Comparison of ENCODE assay signal across 20 cellular contexts in the genomic region with DNA sequence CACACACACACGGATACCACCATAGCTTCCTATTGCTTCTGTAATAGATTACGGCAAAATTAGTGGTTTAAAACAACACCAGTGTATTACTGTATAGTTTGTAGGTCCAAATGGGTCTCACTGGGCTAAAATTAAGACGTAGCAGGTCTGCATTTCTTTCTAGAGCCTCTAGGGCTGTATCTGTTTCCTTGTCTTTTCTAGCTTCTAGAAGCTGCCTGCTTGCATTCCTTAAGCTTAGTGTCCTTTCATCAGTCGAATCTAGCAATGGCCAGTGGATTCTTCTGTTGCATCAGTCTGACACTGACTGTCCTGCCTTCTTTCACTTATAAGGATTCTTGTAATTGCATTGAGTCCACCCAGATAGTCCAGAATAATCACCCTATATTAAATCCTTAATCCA.
"Had no signal": no experiment of that assay in that cellular context is flagged by ENCODE, and none has a peak within 500 bp of the region (broad histone marks: within the 10 kb centered on the region; RNA-seq: fewer than 3 reads in every experiment).

No MANE protein-coding gene starts in this region.

- DNase-seq: activated B cell treated with CpG ODN at 0.5 μM for 24 hours; activated CD4-positive, alpha-beta T cell treated with anti-CD3 and anti-CD28 coated beads, Interleukin-2, amount 10 ng/mL, durations not matched to agents 24 days and 14 days; activated CD8-positive, alpha-beta memory T cell treated with anti-CD3 and anti-CD28 coated beads, Interleukin-2, amount 50 U/mL, for 48 hours; activated naive CD4-positive, alpha-beta T cell; anterior cingulate cortex; brain microvascular endothelial cell; foreskin fibroblast; glutamatergic neuron; hypothalamus; natural killer cell; occipital lobe; stimulated activated CD4-positive, alpha-beta T cell treated with anti-CD3 and anti-CD28 coated beads, Interleukin-4, amount 100 ng/mL, for 4 hours; stimulated activated CD8-positive, alpha-beta memory T cell treated with anti-CD3 and anti-CD28 coated beads, Interleukin-4, amount 100 ng/mL, for 48 hours; stimulated activated naive CD4-positive, alpha-beta T cell treated with Interleukin-2 at 50 U/mL for 16 hours; substantia nigra; T-helper 2 cell had no signal

- H3K27ac ChIP-seq: brain microvascular endothelial cell, coronary artery, tibial nerve had no signal

- H3K4me1 ChIP-seq: tibial nerve had no signal

- H3K4me3 ChIP-seq: coronary artery, lung, tibial nerve had no signal

- H3K4me1 Mint-ChIP-seq: activated B cell treated with CpG ODN at 0.5 μM for 24 hours; activated CD4-positive, alpha-beta T cell treated with anti-CD3 and anti-CD28 coated beads, Interleukin-2, amount 10 ng/mL, durations not matched to agents 24 days and 14 days; central memory CD8-positive, alpha-beta T cell; natural killer cell had no signal

- H3K27me3 Mint-ChIP-seq: activated B cell treated with CpG ODN at 0.5 μM for 24 hours; activated CD4-positive, alpha-beta T cell treated with anti-CD3 and anti-CD28 coated beads, Interleukin-2, amount 10 ng/mL, durations not matched to agents 24 days and 14 days; central memory CD8-positive, alpha-beta T cell had no signal

- H3K27ac Mint-ChIP-seq: activated B cell treated with CpG ODN at 0.5 μM for 24 hours; activated CD4-positive, alpha-beta T cell treated with anti-CD3 and anti-CD28 coated beads, Interleukin-2, amount 10 ng/mL, durations not matched to agents 24 days and 14 days; natural killer cell had no signal

- H3K36me3 ChIP-seq: brain microvascular endothelial cell, tibial nerve had no signal

- H3K4me3 Mint-ChIP-seq: activated B cell treated with CpG ODN at 0.5 μM for 24 hours; activated CD4-positive, alpha-beta T cell treated with anti-CD3 and anti-CD28 coated beads, Interleukin-2, amount 10 ng/mL, durations not matched to agents 24 days and 14 days; central memory CD8-positive, alpha-beta T cell; natural killer cell had no signal

- ATAC-seq: natural killer cell had no signal

- H3K27me3 ChIP-seq: brain microvascular endothelial cell, tibial nerve had no signal

- H3K36me3 Mint-ChIP-seq: natural killer cell had no signal
